Comparison of ENCODE assay signal across 13 cellular contexts in genomic region chr12:80101126-80101525, GRCh38. TPM values are rescaled to one million over a fixed set of nuclear protein-coding genes. Genes with fewer than 3 reads are reported as not detected.
A peak's percentile ranks its signal among the peaks of the same experiment; 100 is the strongest.
DNase-seq lines count a peak whose midpoint lies in the region; ATAC-seq, FAIRE-seq and TF ChIP-seq lines count a peak whose summit lies in the region.
"Had no signal": no experiment of that assay in that cellular context is flagged by ENCODE, and none has a peak within 500 bp of the region (broad histone marks: within the 10 kb centered on the region; RNA-seq: fewer than 3 reads in every experiment).

No MANE protein-coding gene starts in this region.

- no peak overlapping the region for H3K27ac ChIP-seq in HCT116 (ENCODE audit: low read depth, low read length)
- no peak overlapping the region for H3K27ac ChIP-seq in K562 (ENCODE audit: extremely low read depth, low read depth, low read length)
- H3K27ac ChIP-seq: cardiac muscle cell, left lung, parathyroid adenoma had no signal

- H3K27me3 Mint-ChIP-seq in nephron (ENCODE audit: low read depth) (no peaks in the 10 kb centered on the region), Caco-2 (ENCODE audit: insufficient read depth, unreplicated experiment) (peaks cover 8% of the 10 kb centered on the region)

- H3K9me1 ChIP-seq in K562 (ENCODE audit: control insufficient read depth, insufficient read depth, low read length), result no peaks in the 10 kb centered on the region

- H3K4me2 ChIP-seq in HCT116 (ENCODE audit: low read length) (no peak overlapping the region), K562 (ENCODE audit: insufficient read depth, low read length) (no peak overlapping the region)

- H3K36me3 ChIP-seq in HCT116 (ENCODE audit: control insufficient read depth in 1 of 2, insufficient read depth in 2 of 2, low read length in 2 of 2), result no peaks in the 10 kb centered on the region
- no peaks in the 10 kb centered on the region for H3K36me3 ChIP-seq in K562 (ENCODE audit: control insufficient read depth, insufficient read depth, low read length)
- H3K36me3 ChIP-seq in Caco-2 (ENCODE audit: control insufficient read depth, insufficient read depth, low read length), result no peaks in the 10 kb centered on the region
- H3K36me3 ChIP-seq: cardiac muscle cell, left lung had no signal

- H3K9me2 ChIP-seq in HCT116 (ENCODE audit: insufficient read depth), result no peaks in the 10 kb centered on the region

- H3K9me3 Mint-ChIP-seq in nephron (no peaks in the 10 kb centered on the region), Caco-2 (ENCODE audit: unreplicated experiment) (no peaks in the 10 kb centered on the region)
- H3K9me3 Mint-ChIP-seq: activated T-helper 2 cell treated with anti-CD3 and anti-CD28 coated beads, Interferon-gamma antibody, Interleukin-2, Interleukin-4, amounts not matched to agents 10 μg/mL and 5 μg/mL and 100 μg/mL, durations not matched to agents 14 hours and 24 hours and 36 hours had no signal

- H3K79me2 ChIP-seq in HCT116 (ENCODE audit: insufficient read depth, low read length), result no peaks in the 10 kb centered on the region
- no peaks in the 10 kb centered on the region for H3K79me2 ChIP-seq in K562 (ENCODE audit: control insufficient read depth, insufficient read depth, low read length)
- H3K79me2 ChIP-seq: parathyroid adenoma had no signal

- TF ChIP-seq POLR2A in HCT116 (IDR thresholded peaks at IDR 0.05; ENCODE audit: borderline replicate concordance, extremely low read depth, insufficient read depth, insufficient read length) (no peak), K562 (conservative IDR thresholded peaks at IDR 0.05) (no peak)

- no peak for DNase-seq in HCT116 (ENCODE audit: low read depth, low spot score)
- peak; percentile 24 for DNase-seq in NCI-H2171 treated with DMSO at 0.1 percent for 48 hours (lab: John Stamatoyannopoulos, UW)
- DNase-seq in K562 (ENCODE audit: extremely low read depth in 1 of 4, low spot score in 3 of 4), result peak in 1 of 4 experiments; percentile 29
- DNase-seq in Caco-2, result no peak
- DNase-seq in occipital lobe (lab: John Stamatoyannopoulos, UW), result no peak
- no peak for DNase-seq in NK-92 (lab: John Stamatoyannopoulos, UW; ENCODE audit: unreplicated experiment)
- no peak for DNase-seq in left lobe of liver (ENCODE audit: low spot score)
- DNase-seq: activated CD4-positive, CD25-positive, alpha-beta regulatory T cell; left lung had no signal

- no peak for TF ChIP-seq RAD21 in HCT116 (IDR thresholded peaks at IDR 0.05; ENCODE audit: low read depth)
- TF ChIP-seq RAD21 in K562 (CRISPR knock-in tag; conservative IDR thresholded peaks at IDR 0.05 in 1 of 2, IDR thresholded peaks at IDR 0.05 in 1 of 2), result no peak

- peak overlapping the region; percentile 60 for H2AFZ ChIP-seq in HCT116 (ENCODE audit: low read depth, low read length, poor library complexity, severe bottlenecking)
- no peak overlapping the region for H2AFZ ChIP-seq in K562 (ENCODE audit: low read depth, low read length)
- H2AFZ ChIP-seq: parathyroid adenoma had no signal

- H3K9ac ChIP-seq in HCT116 (ENCODE audit: low read length), result no peak overlapping the region
- H3K9ac ChIP-seq in K562 (ENCODE audit: insufficient read depth in 1 of 2, low read depth in 2 of 2, low read length in 2 of 2), result no peak overlapping the region
- H3K9ac ChIP-seq: parathyroid adenoma had no signal

- WGBS in K562 (ENCODE audit: insufficient coverage, low coverage, missing lambda C conversion rate), result 5% methylated on average over 2 of the region's 2 CpGs

- peaks cover 7% of the 10 kb centered on the region for H3K4me1 Mint-ChIP-seq in nephron
- H3K4me1 Mint-ChIP-seq in Caco-2 (ENCODE audit: low read depth, unreplicated experiment), result no peaks in the 10 kb centered on the region

- RAD21 ChIA-PET in HCT116 (lab: Charles Lee; ENCODE audit: low non-redundant PET in 1 of 2, low total read pairs in 2 of 2, uncharacterized antibody in 2 of 2, unreplicated experiment in 2 of 2), result no interaction called here

- TF ChIP-seq CTCF in HCT116 (IDR thresholded peaks at IDR 0.05 in 2 of 3, conservative IDR thresholded peaks at IDR 0.05 in 1 of 3; ENCODE audit: borderline replicate concordance in 1 of 3, insufficient read depth in 1 of 3, low read depth in 2 of 3, low read length in 2 of 3) (no peak), K562 (IDR thresholded peaks at IDR 0.05 in 2 of 3, conservative IDR thresholded peaks at IDR 0.05 in 1 of 3; ENCODE audit: insufficient read depth in 2 of 3, low read depth in 1 of 3, low read length in 3 of 3) (no peak), nephron (IDR thresholded peaks at IDR 0.05; ENCODE audit: unreplicated experiment in 3 of 3) (no peak), Caco-2 (IDR thresholded peaks at IDR 0.05; ENCODE audit: insufficient read depth in 1 of 2, low read depth in 1 of 2, low read length in 1 of 2, severe bottlenecking in 1 of 2, unreplicated experiment in 1 of 2) (no peak)

- CTCF ChIA-PET in HCT116 (lab: Charles Lee) (no interaction called here), K562 (lab: Yijun Ruan, JAX; ENCODE audit: low intra/inter-chr PET ratio) (no interaction called here), Caco-2 (lab: Charles Lee) (no interaction called here)

- H3K27ac Mint-ChIP-seq in nephron (peak overlapping the region; percentile 82 to 86 (median 84)), Caco-2 (ENCODE audit: unreplicated experiment) (no peak overlapping the region)
- H3K27ac Mint-ChIP-seq: activated T-helper 2 cell treated with anti-CD3 and anti-CD28 coated beads, Interferon-gamma antibody, Interleukin-2, Interleukin-4, amounts not matched to agents 10 μg/mL and 5 μg/mL and 100 μg/mL, durations not matched to agents 14 hours and 24 hours and 36 hours had no signal

- intact Hi-C loops in HCT116 (cut with micrococcal nuclease) (no loop called here), K562 (cut with micrococcal nuclease) (no loop called here), Caco-2 (cut with micrococcal nuclease; ENCODE audit: unreplicated experiment) (no loop called here)

- no peaks in the 10 kb centered on the region for H3K36me3 Mint-ChIP-seq in nephron (ENCODE audit: low read depth)
- no peaks in the 10 kb centered on the region for H3K36me3 Mint-ChIP-seq in Caco-2 (ENCODE audit: insufficient read depth, unreplicated experiment)

- POLR2A ChIA-PET in HCT116 (lab: Charles Lee), result no interaction called here
- POLR2A ChIA-PET in K562 (lab: Yijun Ruan, JAX), result no interaction called here
- POLR2A ChIA-PET in Caco-2 (lab: Charles Lee), result no interaction called here

- no peak for ATAC-seq in HCT116
- ATAC-seq in K562, result no peak
- no peak for ATAC-seq in left lobe of liver
- ATAC-seq: left lung had no signal

- in situ Hi-C loops in K562 (cut with MboI), result no loop called here

- H3K27me3 ChIP-seq in HCT116 (ENCODE audit: insufficient read depth, low read length), result no peaks in the 10 kb centered on the region
- H3K27me3 ChIP-seq in K562 (ENCODE audit: control insufficient read depth in 2 of 2, insufficient read depth in 2 of 2, low read length in 2 of 2), result no peaks in the 10 kb centered on the region; a peak in 1 of 5 replicates
- no peaks in the 10 kb centered on the region for H3K27me3 ChIP-seq in Caco-2 (replicated peaks; ENCODE audit: control insufficient read depth, insufficient read depth, low read length)
- H3K27me3 ChIP-seq: cardiac muscle cell, left lung had no signal

- BruUV-seq in HCT116 (replicated peaks; lab: Mats Ljungman, UMichigan) (no TSS peak), K562 (replicated peaks; lab: Mats Ljungman, UMichigan) (no TSS peak), Caco-2 (replicated peaks; lab: Mats Ljungman, UMichigan) (no TSS peak)

- no peaks in the 10 kb centered on the region for H3K9me3 ChIP-seq in HCT116 (ENCODE audit: control insufficient read depth in 1 of 2, insufficient read depth in 1 of 2, low read depth in 1 of 2, low read length in 2 of 2)
- H3K9me3 ChIP-seq in K562 (replicated peaks; ENCODE audit: control insufficient read depth, insufficient read depth, low read depth, low read length), result no peaks in the 10 kb centered on the region
- no peaks in the 10 kb centered on the region for H3K9me3 ChIP-seq in Caco-2
- H3K9me3 ChIP-seq: left lung had no signal

- H3K4me1 ChIP-seq in HCT116 (ENCODE audit: control insufficient read depth in 1 of 2, insufficient read depth in 2 of 2, low read length in 2 of 2) (no peaks in the 10 kb centered on the region), K562 (replicated peaks in 1 of 2; ENCODE audit: control insufficient read depth in 2 of 2, insufficient read depth in 2 of 2, low read length in 2 of 2) (no peaks in the 10 kb centered on the region), Caco-2 (no peaks in the 10 kb centered on the region)
- H3K4me1 ChIP-seq: left lung, parathyroid adenoma had no signal

- H4K20me1 ChIP-seq in HCT116 (ENCODE audit: insufficient read depth) (no peaks in the 10 kb centered on the region), K562 (replicated peaks; ENCODE audit: control insufficient read depth, insufficient read depth, low read length) (no peaks in the 10 kb centered on the region)

- no peak for TF ChIP-seq EP300 in K562 (IDR thresholded peaks at IDR 0.05; ENCODE audit: low read length)

- H3K4me3 Mint-ChIP-seq in nephron, result no peak overlapping the region
- no peak overlapping the region for H3K4me3 Mint-ChIP-seq in Caco-2 (ENCODE audit: unreplicated experiment)

- H3K4me3 ChIP-seq in HCT116 (replicated peaks in 1 of 2; ENCODE audit: low read depth in 1 of 2, low read length in 2 of 2) (no peak overlapping the region), K562 (no peak overlapping the region), Caco-2 (ENCODE audit: low read depth, low read length) (no peak overlapping the region)
- H3K4me3 ChIP-seq: cardiac muscle cell, left lung had no signal

- FAIRE-seq in K562 (lab: Jason Lieb, UNC), result peak; percentile 19

RNA-seq across cellular contexts. Expression of gene OTOGL, which starts 1.8 kb away (rescaled TPM):
- total RNA-seq in HCT116 (2021; ENCODE audit: unreplicated experiment), result not detected
- polyA plus RNA-seq in HCT116 (2012), result not detected in 2 replicates
- not detected in 2 replicates for total RNA-seq in K562 (2011; cell fraction: chromatin; rRNA removed; ENCODE audit: low replicate concordance)
- not detected in 2 replicates for total RNA-seq in K562 (2011; cell fraction: nucleolus; rRNA removed)
- 0.07 TPM in 1 of 2 replicates, not detected in the other for total RNA-seq in K562 (2011; cell fraction: nucleoplasm; rRNA removed)
- not detected in 2 replicates for total RNA-seq in K562 (2014; rRNA removed)
- total RNA-seq in K562 (2014; rRNA removed; fragmentation: Illumina TruSeq; extraction: Trizol), result not detected in 2 replicates
- total RNA-seq in K562 (2015; rRNA removed; fragmentation: Illumina TruSeq; extraction: Trizol), result not detected in 2 replicates
- total RNA-seq in K562 (2021), result 0.02 TPM in 1 of 2 replicates, not detected in the other
- 0.03 TPM in 1 of 2 replicates, not detected in the other for polyA plus RNA-seq in K562 (2011; rRNA removed)
- not detected in 2 replicates for polyA plus RNA-seq in K562 (2011; cell fraction: cytosol; rRNA removed)
- 0.03 TPM in 1 of 2 replicates, not detected in the other for polyA plus RNA-seq in K562 (2011; cell fraction: nucleus; rRNA removed)
- not detected in 2 replicates for polyA plus RNA-seq in K562 (2012)
- not detected in 2 replicates for polyA plus RNA-seq in K562 (2014; fragmentation: Illumina TruSeq; extraction: Trizol)
- polyA plus RNA-seq in K562 (2014; fragmentation: Nextera tagmentation; extraction: Ambion mirVana), result not detected
- not detected in 2 replicates for polyA plus RNA-seq in K562 (2014; rRNA removed)
- 0.03 TPM in 1 of 2 replicates, not detected in the other for polyA minus RNA-seq in K562 (2011; rRNA and poly(A)+ RNA removed)
- not detected in 2 replicates for polyA minus RNA-seq in K562 (2011; cell fraction: cytosol; rRNA and poly(A)+ RNA removed)
- not detected in 2 replicates for polyA minus RNA-seq in K562 (2011; cell fraction: nucleus; rRNA and poly(A)+ RNA removed)
- 0.39 and 0.72 TPM in 2 replicates for total RNA-seq in Caco-2 (2022)
- total RNA-seq in occipital lobe, result 0.62 TPM
- 0.03 TPM for total RNA-seq in left lobe of liver
